In the genomic region with DNA sequence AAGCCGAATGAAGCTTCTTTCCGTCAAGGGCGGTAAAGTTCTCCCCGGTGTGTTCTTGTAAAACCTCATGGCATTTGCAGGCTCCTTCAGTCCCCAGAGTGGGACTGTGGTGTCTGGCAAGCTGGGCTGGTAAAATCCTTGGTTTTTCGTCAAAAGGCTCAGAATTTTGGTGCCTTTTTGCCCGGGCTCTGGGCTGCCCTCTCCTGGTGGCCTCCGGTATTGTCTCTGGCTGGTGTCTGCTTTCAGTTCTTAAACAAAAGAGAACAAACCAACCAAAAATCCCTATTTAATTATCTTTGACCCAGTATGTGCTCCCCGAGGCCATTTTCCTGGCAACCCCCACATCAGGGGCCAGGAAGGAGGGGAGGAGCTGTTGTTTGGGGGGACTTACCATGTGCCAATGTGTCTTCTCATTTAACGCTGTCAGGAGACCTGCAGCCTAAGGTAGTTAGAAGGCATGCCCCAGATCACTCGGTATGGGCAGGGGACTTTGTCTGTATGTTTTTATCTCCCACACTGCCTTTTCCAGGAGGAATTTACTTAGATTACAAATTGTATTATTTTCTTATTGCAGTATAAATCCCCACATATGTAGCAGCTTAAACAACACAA, we compare ENCODE assay signal across 9 cellular contexts. TPM values are rescaled to one million over a fixed set of nuclear protein-coding genes. Genes with fewer than 3 reads are reported as not detected.
A peak's percentile ranks its signal among the peaks of the same experiment; 100 is the strongest.
DNase-seq lines count a peak whose midpoint lies in the region; ATAC-seq, FAIRE-seq and TF ChIP-seq lines count a peak whose summit lies in the region.
"Had no signal": no experiment of that assay in that cellular context is flagged by ENCODE, and none has a peak within 500 bp of the region (broad histone marks: within the 10 kb centered on the region; RNA-seq: fewer than 3 reads in every experiment).

No MANE protein-coding gene starts in this region.

- TF ChIP-seq POLR2A in H54 (IDR thresholded peaks at IDR 0.05; ENCODE audit: low read depth, low read length) = no peak

- H3K4me1 Mint-ChIP-seq in activated T-cell treated with anti-CD3 and anti-CD28 coated beads, Interleukin-2, amount 50 U/mL, for 24 hours (ENCODE audit: low read depth) = no peaks in the 10 kb centered on the region

- H3K27ac Mint-ChIP-seq in activated T-cell treated with anti-CD3 and anti-CD28 coated beads, Interleukin-2, amount 50 U/mL, for 24 hours = no peak overlapping the region

- ATAC-seq in left ventricle myocardium superior = no peak

- no peaks in the 10 kb centered on the region for H3K9me3 Mint-ChIP-seq in activated T-cell treated with anti-CD3 and anti-CD28 coated beads, Interleukin-2, amount 50 U/mL, for 24 hours

- no peaks in the 10 kb centered on the region for H3K36me3 Mint-ChIP-seq in activated T-cell treated with anti-CD3 and anti-CD28 coated beads, Interleukin-2, amount 50 U/mL, for 24 hours (ENCODE audit: low read depth)

- DNase-seq in AG08396 (ENCODE audit: low spot score) (peak; percentile 64), HK-2 (ENCODE audit: unreplicated experiment) (peak; percentile 49), iPS-NIHi7 (ENCODE audit: extremely low spot score) (peak; percentile 50), H54 (ENCODE audit: insufficient read length, low spot score) (no peak), NCI-H2029 treated with DMSO at 0.1 percent for 48 hours (lab: John Stamatoyannopoulos, UW) (no peak), left ventricle myocardium superior (no peak)
- DNase-seq in activated T-cell treated with anti-CD3 and anti-CD28 coated beads, Interleukin-2, amount 50 U/mL, for 24 hours = peak; percentile 51

- peak overlapping the region; percentile 17 for H3K27ac ChIP-seq in temporal lobe (ENCODE audit: low read depth, low read length)

- H3K4me3 Mint-ChIP-seq in activated T-cell treated with anti-CD3 and anti-CD28 coated beads, Interleukin-2, amount 50 U/mL, for 24 hours = no peak overlapping the region

- intact Hi-C loops in left ventricle myocardium superior (cut with micrococcal nuclease) = no loop called here

- peaks cover 48% of the 10 kb centered on the region for H3K27me3 Mint-ChIP-seq in activated T-cell treated with anti-CD3 and anti-CD28 coated beads, Interleukin-2, amount 50 U/mL, for 24 hours

- FAIRE-seq in H54 (lab: Jason Lieb, UNC) = no peak

RNA-seq across cellular contexts. Expression of a gene that starts 11.1 kb away (rescaled TPM):
- total RNA-seq in temporal lobe (25.6 TPM), left ventricle myocardium superior (not detected)
- total RNA-seq: subcutaneous adipose tissue had no signal

Comparison
In these comparisons a context has a peak if more than half of its experiments do, and no peak if none do; other contexts are left out.
1. DNase-seq: peak in AG08396 (single experiment), HK-2 (single experiment), activated T-cell treated with anti-CD3 and anti-CD28 coated beads, Interleukin-2, amount 50 U/mL, for 24 hours (single experiment) and iPS-NIHi7 (single experiment); none in H54 (single experiment), NCI-H2029 treated with DMSO at 0.1 percent for 48 hours (single experiment) and left ventricle myocardium superior (single experiment).
2. RNA of a gene that starts 11.1 kb away (total RNA-seq): 25.6 TPM in temporal lobe (single experiment); not detected in left ventricle myocardium superior (single experiment); every median in the first group is over 10 times any median in the second.